Comparison of ENCODE assay signal across 16 cellular contexts in the genomic region with DNA sequence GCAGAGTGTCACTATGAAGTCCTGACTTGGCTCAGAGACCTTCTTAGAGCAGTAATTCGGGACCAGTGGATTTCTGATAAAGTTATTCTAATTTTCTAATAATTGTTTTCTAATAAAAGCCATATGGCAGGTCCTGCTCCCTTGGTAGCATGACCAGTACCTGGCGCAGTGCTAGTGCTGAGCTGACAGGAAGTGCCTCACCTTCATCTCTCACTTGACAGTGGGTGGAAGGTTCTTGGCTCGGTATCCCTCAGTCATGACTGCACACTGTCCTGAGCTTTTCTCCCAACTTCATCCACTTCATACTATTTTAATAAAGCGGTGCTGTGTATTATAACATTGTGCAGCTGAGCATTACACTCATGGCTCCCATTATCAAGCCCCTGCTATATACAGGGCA. TPM values are rescaled to one million over a fixed set of nuclear protein-coding genes. Genes with fewer than 3 reads are reported as not detected.
DNase-seq lines count a peak whose midpoint lies in the region; ATAC-seq and TF ChIP-seq lines count a peak whose summit lies in the region.
"Had no signal": no experiment of that assay in that cellular context is flagged by ENCODE, and none has a peak within 500 bp of the region (broad histone marks: within the 10 kb centered on the region; RNA-seq: fewer than 3 reads in every experiment).

No MANE protein-coding gene starts in this region.

- H3K9me3 Mint-ChIP-seq in activated CD4-positive, alpha-beta T cell treated with anti-CD3 and anti-CD28 coated beads for 36 hours (ENCODE audit: low read depth): no peaks in the 10 kb centered on the region
- no peaks in the 10 kb centered on the region for H3K9me3 Mint-ChIP-seq in type B pancreatic cell
- H3K9me3 Mint-ChIP-seq: H9 had no signal

- H3K36me3 ChIP-seq in adrenal gland (replicated peaks in 1 of 2): peaks cover 0 to 6% of the 10 kb centered on the region in 2 donors
- H3K36me3 ChIP-seq in esophagus squamous epithelium: peaks cover 0 to 63% (median 5%) of the 10 kb centered on the region in 3 donors

- TF ChIP-seq CTCF in adrenal gland (IDR thresholded peaks at IDR 0.05) (no peak), esophagus squamous epithelium (IDR thresholded peaks at IDR 0.05) (no peak), type B pancreatic cell (conservative IDR thresholded peaks at IDR 0.05) (no peak)

- H3K27me3 Mint-ChIP-seq in activated CD4-positive, alpha-beta T cell treated with anti-CD3 and anti-CD28 coated beads for 36 hours: no peaks in the 10 kb centered on the region
- H3K27me3 Mint-ChIP-seq in type B pancreatic cell: no peaks in the 10 kb centered on the region

- no peak overlapping the region for H3K27ac Mint-ChIP-seq in activated CD4-positive, alpha-beta T cell treated with anti-CD3 and anti-CD28 coated beads for 36 hours
- peak overlapping the region; percentile 90 for H3K27ac Mint-ChIP-seq in type B pancreatic cell

- no peaks in the 10 kb centered on the region for H3K9me3 ChIP-seq in adrenal gland (replicated peaks in 1 of 3)
- no peaks in the 10 kb centered on the region for H3K9me3 ChIP-seq in esophagus squamous epithelium
- H3K9me3 ChIP-seq: Caco-2 had no signal

- H3K36me3 Mint-ChIP-seq in activated CD4-positive, alpha-beta T cell treated with anti-CD3 and anti-CD28 coated beads for 36 hours (ENCODE audit: low read depth): no peaks in the 10 kb centered on the region
- H3K36me3 Mint-ChIP-seq in type B pancreatic cell: peaks cover 36% of the 10 kb centered on the region

- CTCF ChIA-PET in activated CD4-positive, alpha-beta T cell treated with anti-CD3 and anti-CD28 coated beads for 36 hours (lab: Charles Lee): no interaction called here

- 68 to 90% (median 85%) methylated on average over 4 of the region's 4 CpGs for WGBS in adrenal gland, 4 donors
- WGBS in esophagus squamous epithelium, 2 donors: 60 to 62% methylated on average over 4 of the region's 4 CpGs

- POLR2A ChIA-PET in activated CD4-positive, alpha-beta T cell treated with anti-CD3 and anti-CD28 coated beads for 36 hours (lab: Charles Lee): no interaction called here

- H3K27ac ChIP-seq in adrenal gland (peak overlapping the region in 3 of 5 donors; percentile 68 to 80 (median 76)), esophagus squamous epithelium (peak overlapping the region in 3 of 4 donors; percentile 34 to 76 (median 70))

- H3K4me3 Mint-ChIP-seq in activated CD4-positive, alpha-beta T cell treated with anti-CD3 and anti-CD28 coated beads for 36 hours: no peak overlapping the region
- H3K4me3 Mint-ChIP-seq in type B pancreatic cell: no peak overlapping the region
- H3K4me3 Mint-ChIP-seq: H9 had no signal

- ATAC-seq in activated CD4-positive, alpha-beta T cell treated with anti-CD3 and anti-CD28 coated beads for 36 hours: peak; percentile 36
- no peak for ATAC-seq in HG02678 (IDR thresholded peaks at IDR 0.05; ENCODE audit: unreplicated experiment)
- ATAC-seq in HG02885 (IDR thresholded peaks at IDR 0.05; ENCODE audit: poor library complexity, unreplicated experiment): no peak
- ATAC-seq: HepG2 had no signal

- no peak for DNase-seq in activated CD4-positive, alpha-beta T cell treated with anti-CD3 and anti-CD28 coated beads for 36 hours
- DNase-seq in activated CD4-positive, alpha-beta T cell treated with anti-CD3 and anti-CD28 coated beads for 48 hours: no peak
- DNase-seq in adrenal gland (no peak), esophagus squamous epithelium (lab: John Stamatoyannopoulos, UW) (no peak), type B pancreatic cell (ENCODE audit: extremely low spot score, unreplicated experiment) (no peak), T-helper 1 cell (no peak)
- DNase-seq: 8988T, C1 segment of cervical spinal cord, Caco-2, H9, NCI-H1436 treated with DMSO at 0.1 percent for 48 hours, NCI-H2081, NCI-H510A treated with DMSO at 0.1 percent for 48 hours had no signal

- H3K27me3 ChIP-seq in adrenal gland: no peaks in the 10 kb centered on the region
- H3K27me3 ChIP-seq in esophagus squamous epithelium: no peaks in the 10 kb centered on the region

- H3K4me1 Mint-ChIP-seq in activated CD4-positive, alpha-beta T cell treated with anti-CD3 and anti-CD28 coated beads for 36 hours: peaks cover 9% of the 10 kb centered on the region
- H3K4me1 Mint-ChIP-seq in type B pancreatic cell (ENCODE audit: unreplicated experiment): peaks cover 34% of the 10 kb centered on the region

- intact Hi-C loops in activated CD4-positive, alpha-beta T cell treated with anti-CD3 and anti-CD28 coated beads for 36 hours (cut with DNase I, micrococcal nuclease): no loop called here
- intact Hi-C loops in adrenal gland (cut with DNase I): no loop called here
- intact Hi-C loops in esophagus squamous epithelium (cut with DNase I): no loop called here

- H3K4me1 ChIP-seq in adrenal gland (replicated peaks in 1 of 2) (peaks cover 36 to 49% of the 10 kb centered on the region in 2 donors), esophagus squamous epithelium (peaks cover 22 to 54% (median 23%) of the 10 kb centered on the region in 3 donors)

- H3K4me3 ChIP-seq in adrenal gland: no peak overlapping the region
- no peak overlapping the region for H3K4me3 ChIP-seq in esophagus squamous epithelium

- TF ChIP-seq POLR2A in adrenal gland (IDR thresholded peaks at IDR 0.05) (no peak), esophagus squamous epithelium (IDR thresholded peaks at IDR 0.05) (no peak)

RNA-seq across cellular contexts. Expression of a gene that starts 14.1 kb away (rescaled TPM):
- 1 to 10 TPM; 3.0 to 3.4 TPM for total RNA-seq in activated CD4-positive, alpha-beta T cell treated with anti-CD3 and anti-CD28 coated beads for 36 hours
- 10 to 100 TPM; 10.1 to 19.1 (median 11.9) TPM for total RNA-seq in adrenal gland
- polyA plus RNA-seq in adrenal gland: 1 to 10 TPM; 2.0 to 9.9 (median 2.2) TPM
- total RNA-seq in esophagus squamous epithelium: 10 to 100 TPM; 14.3 to 20.4 (median 17.3) TPM
- total RNA-seq in type B pancreatic cell (ENCODE audit: low replicate concordance): 15.3 and 25.6 TPM in 2 replicates
